1 cellular context compared by ENCODE assay signal in the genomic region with DNA sequence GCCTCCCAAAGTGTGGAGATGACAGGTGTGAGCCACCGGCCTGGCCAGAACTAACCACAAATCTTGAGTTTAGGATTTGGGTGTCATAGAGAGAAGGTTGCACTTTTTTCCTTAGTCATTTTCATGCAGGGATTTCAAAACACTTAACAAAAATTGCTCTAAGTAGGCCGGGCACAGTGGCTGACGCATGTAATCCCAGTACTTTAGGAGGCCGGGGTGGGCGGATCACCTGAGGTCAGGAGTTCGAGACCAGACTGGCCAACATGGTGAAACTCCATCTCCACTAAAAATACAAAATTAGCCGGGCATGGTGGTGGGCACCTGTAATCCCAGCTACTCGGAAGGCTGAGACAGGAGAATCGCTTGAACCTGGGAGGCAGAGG.
TF ChIP-seq lines count a peak whose summit lies in the region.

No MANE protein-coding gene starts in this region.

TF ChIP-seq in K562, 482 proteins besides CTCF, POLR2A, EP300 and RAD21:
- peak; percentile 21; the same call in 1 of the 2 replicates for TF ChIP-seq C11orf30 (IDR thresholded peaks at IDR 0.05; ENCODE audit: low read depth)
- TF ChIP-seq CEBPB (tag; IDR thresholded peaks at IDR 0.05): peak; percentile 34; the same call in 1 of the 2 replicates
- peak; percentile 34; the same call in 1 of the 2 replicates for TF ChIP-seq NFE2 (IDR thresholded peaks at IDR 0.05; ENCODE audit: low read depth)
- TF ChIP-seq EGR1 (conservative IDR thresholded peaks at IDR 0.05): peak; percentile 34; the same call in 1 of the 2 replicates
- TF ChIP-seq ZNF316 (IDR thresholded peaks at IDR 0.05): 0 out of 2 replicates have a peak, but pooled peaks have one; percentile 13
- peak; percentile 27 to 49; a peak in 2 of 4 replicates for TF ChIP-seq KDM1A (IDR thresholded peaks at IDR 0.05)
- TF ChIP-seq ADNP (tag; IDR thresholded peaks at IDR 0.05): peak; percentile 48; the same call in 1 of the 2 replicates
